11 cellular contexts compared by ENCODE assay signal in the genomic region with DNA sequence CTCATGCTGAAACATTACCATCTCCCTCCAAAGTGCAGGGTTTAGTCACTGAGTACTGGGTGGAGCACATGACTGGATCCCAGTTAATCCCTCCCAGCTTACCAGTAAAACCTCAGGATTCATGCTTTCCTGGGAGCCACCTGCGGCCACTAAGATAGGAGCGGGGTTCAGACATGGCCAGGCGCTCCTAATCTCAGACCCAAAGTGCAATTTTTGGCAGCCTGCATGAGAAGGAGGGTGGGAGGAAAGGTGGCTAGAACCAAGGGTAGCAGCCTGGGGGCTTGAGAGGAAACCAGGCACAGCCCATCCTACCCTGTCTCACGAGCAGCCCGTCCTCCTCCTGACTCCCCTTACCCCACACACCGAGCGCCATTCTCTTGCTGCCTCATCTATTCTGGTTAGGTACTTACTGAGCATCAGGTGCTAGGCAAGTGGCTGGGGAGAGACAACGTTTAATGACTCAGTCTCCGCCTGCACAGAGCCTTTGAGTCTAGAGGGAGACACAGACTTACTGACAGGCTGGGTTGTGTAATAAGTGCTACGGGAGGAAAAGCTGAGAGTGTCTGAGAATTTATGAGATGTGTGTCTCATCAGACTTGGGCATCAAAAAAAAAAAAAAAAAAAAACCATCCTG. TPM values are rescaled to one million over a fixed set of nuclear protein-coding genes. Genes with fewer than 3 reads are reported as not detected.
DNase-seq lines count a peak whose midpoint lies in the region; ATAC-seq and TF ChIP-seq lines count a peak whose summit lies in the region.
"Had no signal": no experiment of that assay in that cellular context is flagged by ENCODE, and none has a peak within 500 bp of the region (broad histone marks: within the 10 kb centered on the region; RNA-seq: fewer than 3 reads in every experiment).

No MANE protein-coding gene starts in this region.

- H3K36me3 Mint-ChIP-seq in activated CD4-positive, alpha-beta memory T cell treated with anti-CD3 and anti-CD28 coated beads for 36 hours, result no peaks in the 10 kb centered on the region
- H3K36me3 Mint-ChIP-seq in activated CD4-positive, alpha-beta memory T cell treated with anti-CD3 and anti-CD28 coated beads, Interleukin-2, amount 10 ng/mL, durations not matched to agents 7 days and 5 days (ENCODE audit: low read depth), result no peaks in the 10 kb centered on the region
- H3K36me3 Mint-ChIP-seq in endothelial cell (ENCODE audit: low read depth, unreplicated experiment), result no peaks in the 10 kb centered on the region

- POLR2A ChIA-PET in activated CD4-positive, alpha-beta memory T cell treated with anti-CD3 and anti-CD28 coated beads for 36 hours (lab: Charles Lee), result no interaction called here
- POLR2A ChIA-PET in activated CD4-positive, alpha-beta memory T cell treated with anti-CD3 and anti-CD28 coated beads, Interleukin-2, amount 10 ng/mL, durations not matched to agents 7 days and 5 days (lab: Charles Lee), result no interaction called here

- H3K27ac ChIP-seq in right cardiac atrium (ENCODE audit: low read length) (peak overlapping the region; percentile 83), tibial nerve (peak overlapping the region in 3 of 4 donors; percentile 55 to 79 (median 73))

- H3K9me3 ChIP-seq in adipocyte (ENCODE audit: control insufficient read depth, low read length) (no peaks in the 10 kb centered on the region), right cardiac atrium (ENCODE audit: control insufficient read depth, low read length) (no peaks in the 10 kb centered on the region), tibial nerve (no peaks in the 10 kb centered on the region)

- 72% methylated on average over 10 of the region's 10 CpGs for WGBS in right cardiac atrium
- 69 to 80% methylated on average over 10 of the region's 10 CpGs for WGBS in tibial nerve, 2 donors

- peak overlapping the region; percentile 48 for H3K4me3 ChIP-seq in adipocyte (ENCODE audit: low read length)
- no peak overlapping the region for H3K4me3 ChIP-seq in right cardiac atrium (ENCODE audit: low read length)
- H3K4me3 ChIP-seq in tibial nerve, result no peak overlapping the region

- CTCF ChIA-PET in activated CD4-positive, alpha-beta memory T cell treated with anti-CD3 and anti-CD28 coated beads for 36 hours (lab: Charles Lee), result interaction anchor here (1.6 kb wide), 1 partner anchor 15 kb away, joined by 4 read pairs; no protein-coding TSS in a partner anchor
- CTCF ChIA-PET in activated CD4-positive, alpha-beta memory T cell treated with anti-CD3 and anti-CD28 coated beads, Interleukin-2, amount 10 ng/mL, durations not matched to agents 7 days and 5 days (lab: Charles Lee), result interaction anchor here (0.6 to 1.2 kb wide), 2 partner anchors 9 to 317 kb away, joined by 4 to 5 read pairs; no protein-coding TSS in a partner anchor

- H3K4me3 Mint-ChIP-seq in activated CD4-positive, alpha-beta memory T cell treated with anti-CD3 and anti-CD28 coated beads for 36 hours, result no peak overlapping the region
- H3K4me3 Mint-ChIP-seq in activated CD4-positive, alpha-beta memory T cell treated with anti-CD3 and anti-CD28 coated beads, Interleukin-2, amount 10 ng/mL, durations not matched to agents 7 days and 5 days, result no peak overlapping the region
- no peak overlapping the region for H3K4me3 Mint-ChIP-seq in endothelial cell (ENCODE audit: unreplicated experiment)
- H3K4me3 Mint-ChIP-seq: T-helper 1 cell treated with Interleukin-12 subunit alpha and Interleukin-12 subunit beta and Interleukin-4 antibody, amounts not matched to agents 30 μg/mL and 1 μg/mL, for 36 hours had no signal

- peak; percentile 82 to 87 for ATAC-seq in right cardiac atrium

- no peak overlapping the region for H3K27ac Mint-ChIP-seq in activated CD4-positive, alpha-beta memory T cell treated with anti-CD3 and anti-CD28 coated beads for 36 hours
- no peak overlapping the region for H3K27ac Mint-ChIP-seq in activated CD4-positive, alpha-beta memory T cell treated with anti-CD3 and anti-CD28 coated beads, Interleukin-2, amount 10 ng/mL, durations not matched to agents 7 days and 5 days
- H3K27ac Mint-ChIP-seq in endothelial cell (ENCODE audit: unreplicated experiment), result no peak overlapping the region
- H3K27ac Mint-ChIP-seq: T-helper 1 cell treated with Interleukin-12 subunit alpha and Interleukin-12 subunit beta and Interleukin-4 antibody, amounts not matched to agents 30 μg/mL and 1 μg/mL, for 36 hours had no signal

- H3K4me1 Mint-ChIP-seq in activated CD4-positive, alpha-beta memory T cell treated with anti-CD3 and anti-CD28 coated beads for 36 hours (ENCODE audit: low read depth), result peaks cover 16% of the 10 kb centered on the region
- H3K4me1 Mint-ChIP-seq in activated CD4-positive, alpha-beta memory T cell treated with anti-CD3 and anti-CD28 coated beads, Interleukin-2, amount 10 ng/mL, durations not matched to agents 7 days and 5 days, result peaks cover 24% of the 10 kb centered on the region
- peaks cover 26% of the 10 kb centered on the region for H3K4me1 Mint-ChIP-seq in endothelial cell (ENCODE audit: unreplicated experiment)

- H3K4me1 ChIP-seq in adipocyte (ENCODE audit: control insufficient read depth, insufficient read depth, low read length) (peaks cover 39% of the 10 kb centered on the region), right cardiac atrium (ENCODE audit: control insufficient read depth, insufficient read depth, low read length) (no peaks in the 10 kb centered on the region), tibial nerve (peaks cover 0 to 29% (median 0%) of the 10 kb centered on the region in 4 donors)

- H3K36me3 ChIP-seq in adipocyte (ENCODE audit: control insufficient read depth, insufficient read depth, low read length, severe bottlenecking) (no peaks in the 10 kb centered on the region), tibial nerve (no peaks in the 10 kb centered on the region)

- intact Hi-C loops in activated CD4-positive, alpha-beta memory T cell treated with anti-CD3 and anti-CD28 coated beads for 36 hours (cut with micrococcal nuclease), result no loop called here
- intact Hi-C loops in right cardiac atrium (cut with DNase I), result no loop called here

- no peak for TF ChIP-seq CTCF in tibial nerve (IDR thresholded peaks at IDR 0.05)
- no peak for TF ChIP-seq CTCF in endothelial cell (IDR thresholded peaks at IDR 0.05; ENCODE audit: unreplicated experiment)

- peak overlapping the region; percentile 65 for H3K9ac ChIP-seq in adipocyte (ENCODE audit: low read length)

- no peak for TF ChIP-seq POLR2A in tibial nerve (IDR thresholded peaks at IDR 0.05)

- peak in 1 of 2 donors; percentile 27 for TF ChIP-seq EP300 in tibial nerve (IDR thresholded peaks at IDR 0.05)

- peak; percentile 47 for DNase-seq in activated CD4-positive, alpha-beta memory T cell treated with anti-CD3 and anti-CD28 coated beads for 36 hours
- no peak for DNase-seq in activated CD4-positive, alpha-beta memory T cell treated with anti-CD3 and anti-CD28 coated beads, Interleukin-2, amount 10 ng/mL, durations not matched to agents 7 days and 5 days
- DNase-seq in adipocyte (ENCODE audit: low read depth), result peak; percentile 87
- DNase-seq in right cardiac atrium, result peak in 1 of 3 donors; percentile 47
- peak in 1 of 2 donors; percentile 64 for DNase-seq in tibial nerve (ENCODE audit: low spot score in 2 of 2)
- DNase-seq in NCI-H187 (lab: John Stamatoyannopoulos, UW), result no peak
- no peak for DNase-seq in endothelial cell (ENCODE audit: low spot score)
- DNase-seq in NCI-H345 treated with DMSO at 0.1 percent for 48 hours (lab: John Stamatoyannopoulos, UW; ENCODE audit: unreplicated experiment), result no peak
- DNase-seq: C1 segment of cervical spinal cord; effector CD8-positive, alpha-beta T cell had no signal

- no peaks in the 10 kb centered on the region for H3K27me3 ChIP-seq in adipocyte (replicated peaks; ENCODE audit: control insufficient read depth, insufficient read depth, low read length)
- H3K27me3 ChIP-seq in right cardiac atrium (ENCODE audit: control insufficient read depth, insufficient read depth), result no peaks in the 10 kb centered on the region
- H3K27me3 ChIP-seq in tibial nerve, result no peaks in the 10 kb centered on the region

- peaks cover 20% of the 10 kb centered on the region for H3K27me3 Mint-ChIP-seq in activated CD4-positive, alpha-beta memory T cell treated with anti-CD3 and anti-CD28 coated beads for 36 hours
- peaks cover 28% of the 10 kb centered on the region for H3K27me3 Mint-ChIP-seq in activated CD4-positive, alpha-beta memory T cell treated with anti-CD3 and anti-CD28 coated beads, Interleukin-2, amount 10 ng/mL, durations not matched to agents 7 days and 5 days
- no peaks in the 10 kb centered on the region for H3K27me3 Mint-ChIP-seq in endothelial cell (ENCODE audit: unreplicated experiment)

- H3K9me3 Mint-ChIP-seq in activated CD4-positive, alpha-beta memory T cell treated with anti-CD3 and anti-CD28 coated beads for 36 hours, result no peaks in the 10 kb centered on the region
- H3K9me3 Mint-ChIP-seq in activated CD4-positive, alpha-beta memory T cell treated with anti-CD3 and anti-CD28 coated beads, Interleukin-2, amount 10 ng/mL, durations not matched to agents 7 days and 5 days, result no peaks in the 10 kb centered on the region
- H3K9me3 Mint-ChIP-seq in endothelial cell (ENCODE audit: unreplicated experiment), result no peaks in the 10 kb centered on the region
- H3K9me3 Mint-ChIP-seq: T-helper 1 cell treated with Interleukin-12 subunit alpha and Interleukin-12 subunit beta and Interleukin-4 antibody, amounts not matched to agents 30 μg/mL and 1 μg/mL, for 36 hours had no signal

RNA-seq across cellular contexts. Expression of gene GPRC5A, which starts 9.9 kb away (rescaled TPM):
- under 1 TPM; 0.07 to 0.10 TPM for total RNA-seq in activated CD4-positive, alpha-beta memory T cell treated with anti-CD3 and anti-CD28 coated beads for 36 hours
- under 1 TPM; 0.03 to 0.05 TPM for total RNA-seq in activated CD4-positive, alpha-beta memory T cell treated with anti-CD3 and anti-CD28 coated beads, Interleukin-2, amount 10 ng/mL, durations not matched to agents 7 days and 5 days
- total RNA-seq in right cardiac atrium (1 to 10 TPM; 1.3 to 8.0 (median 5.4) TPM), tibial nerve (10 to 100 TPM in 1 of 4 donors, 1 to 10 TPM in 3; 2.1 to 12.3 (median 4.3) TPM), endothelial cell (ENCODE audit: unreplicated experiment) (3.4 TPM)
- 3.7 TPM for polyA plus RNA-seq in right cardiac atrium

RNA-seq across cellular contexts. Expression of gene GPRC5D, which starts 50.7 kb away (rescaled TPM):
- under 1 TPM in 1 of 2 experiments, not detected in 1; 0.46 TPM for total RNA-seq in activated CD4-positive, alpha-beta memory T cell treated with anti-CD3 and anti-CD28 coated beads for 36 hours
- total RNA-seq in activated CD4-positive, alpha-beta memory T cell treated with anti-CD3 and anti-CD28 coated beads, Interleukin-2, amount 10 ng/mL, durations not matched to agents 7 days and 5 days, result 1 to 10 TPM in 1 of 2 experiments, under 1 TPM in 1; 0.73 to 1.6 TPM
- total RNA-seq in right cardiac atrium (not detected), tibial nerve (not detected), endothelial cell (ENCODE audit: unreplicated experiment) (not detected)
- not detected for polyA plus RNA-seq in right cardiac atrium

Comparison
In these comparisons a context has a peak if more than half of its experiments do, and no peak if none do; other contexts are left out.
1. DNase-seq: peak in activated CD4-positive, alpha-beta memory T cell treated with anti-CD3 and anti-CD28 coated beads for 36 hours (single experiment) and adipocyte (single experiment); none in activated CD4-positive, alpha-beta memory T cell treated with anti-CD3 and anti-CD28 coated beads, Interleukin-2, amount 10 ng/mL, durations not matched to agents 7 days and 5 days (single experiment), NCI-H187 (0 of 2), endothelial cell (single experiment) and NCI-H345 treated with DMSO at 0.1 percent for 48 hours (single experiment).